10 cellular contexts compared by ENCODE assay signal in genomic region chr11:13009476-13009920, GRCh38. TPM values are rescaled to one million over a fixed set of nuclear protein-coding genes. Genes with fewer than 3 reads are reported as not detected.
DNase-seq lines count a peak whose midpoint lies in the region; ATAC-seq and TF ChIP-seq lines count a peak whose summit lies in the region.
"Had no signal": no experiment of that assay in that cellular context is flagged by ENCODE, and none has a peak within 500 bp of the region (broad histone marks: within the 10 kb centered on the region; RNA-seq: fewer than 3 reads in every experiment).

No MANE protein-coding gene starts in this region.

- H3K27me3 ChIP-seq in dorsolateral prefrontal cortex (peaks cover 3 to 83% (median 47%) of the 10 kb centered on the region in 45 donors), upper lobe of right lung (peaks cover 81% of the 10 kb centered on the region)

- H3K4me1 ChIP-seq in mucosa of descending colon (ENCODE audit: low read depth), result peaks cover 38% of the 10 kb centered on the region
- peaks cover 12% of the 10 kb centered on the region for H3K4me1 ChIP-seq in upper lobe of right lung

- no peaks in the 10 kb centered on the region for H3K9me3 Mint-ChIP-seq in activated T-cell treated with anti-CD3 and anti-CD28 coated beads, Interleukin-2, amount 50 U/mL, for 4 hours

- peak overlapping the region in 1 of 59 donors; percentile 17 for H3K27ac ChIP-seq in dorsolateral prefrontal cortex
- H3K27ac ChIP-seq in upper lobe of right lung, result no peak overlapping the region

- no peaks in the 10 kb centered on the region for H3K36me3 Mint-ChIP-seq in activated T-cell treated with anti-CD3 and anti-CD28 coated beads, Interleukin-2, amount 50 U/mL, for 4 hours (ENCODE audit: insufficient read depth)
- H3K36me3 Mint-ChIP-seq: CD4-positive, CD25-positive, alpha-beta regulatory T cell had no signal

- intact Hi-C loops in dorsolateral prefrontal cortex (cut with DNase I) (no loop called here), mucosa of descending colon (cut with DNase I, micrococcal nuclease) (no loop called here), upper lobe of right lung (cut with DNase I) (no loop called here)

- no peak overlapping the region for H3K4me3 Mint-ChIP-seq in activated T-cell treated with anti-CD3 and anti-CD28 coated beads, Interleukin-2, amount 50 U/mL, for 4 hours
- H3K4me3 Mint-ChIP-seq: CD4-positive, CD25-positive, alpha-beta regulatory T cell had no signal

- H3K27me3 Mint-ChIP-seq in activated T-cell treated with anti-CD3 and anti-CD28 coated beads, Interleukin-2, amount 50 U/mL, for 4 hours (ENCODE audit: low read depth), result peaks cover 64% of the 10 kb centered on the region

- peaks cover 5% of the 10 kb centered on the region for H3K4me1 Mint-ChIP-seq in activated T-cell treated with anti-CD3 and anti-CD28 coated beads, Interleukin-2, amount 50 U/mL, for 4 hours (ENCODE audit: low read depth)
- H3K4me1 Mint-ChIP-seq: CD4-positive, CD25-positive, alpha-beta regulatory T cell had no signal

- DNase-seq in activated T-cell treated with anti-CD3 and anti-CD28 coated beads, Interleukin-2, amount 50 U/mL, for 48 hours, result peak; percentile 24 to 32
- DNase-seq in activated T-cell treated with anti-CD3 and anti-CD28 coated beads, Interleukin-2, amount 50 U/mL, for 4 hours, result no peak
- no peak for DNase-seq in dorsolateral prefrontal cortex
- DNase-seq in mucosa of descending colon, result no peak
- no peak for DNase-seq in upper lobe of right lung
- no peak for DNase-seq in iPS-NIHi11 (ENCODE audit: low spot score)
- no peak for DNase-seq in activated CD4-positive, alpha-beta T cell treated with anti-CD3 and anti-CD28 coated beads, Interleukin-2, amount 50 U/mL, for 48 hours
- no peak for DNase-seq in kidney tubule cell (ENCODE audit: low spot score)
- DNase-seq: activated naive CD4-positive, alpha-beta T cell treated with Interleukin-2 at 50 U/mL for 16 hours had no signal

- TF ChIP-seq CTCF in dorsolateral prefrontal cortex (IDR thresholded peaks at IDR 0.05 in 54 of 56, conservative IDR thresholded peaks at IDR 0.05 in 2 of 56; ENCODE audit: low read depth in 1 of 56, partially characterized antibody in 56 of 56) (no peak), mucosa of descending colon (IDR thresholded peaks at IDR 0.05) (no peak), upper lobe of right lung (IDR thresholded peaks at IDR 0.05) (no peak)

- H3K9me3 ChIP-seq in mucosa of descending colon (no peaks in the 10 kb centered on the region), upper lobe of right lung (no peaks in the 10 kb centered on the region)

- H3K36me3 ChIP-seq in mucosa of descending colon (ENCODE audit: low read depth) (no peaks in the 10 kb centered on the region), upper lobe of right lung (no peaks in the 10 kb centered on the region)

- H3K4me3 ChIP-seq in dorsolateral prefrontal cortex (peak overlapping the region in 58 of 59 donors; percentile 4 to 64 (median 43)), mucosa of descending colon (no peak overlapping the region), upper lobe of right lung (peak overlapping the region; percentile 48)

- no peak for ATAC-seq in activated T-cell treated with anti-CD3 and anti-CD28 coated beads, Interleukin-2, amount 50 U/mL, for 4 hours
- ATAC-seq in mucosa of descending colon (peak; percentile 14), upper lobe of right lung (no peak)

RNA-seq across cellular contexts. Expression of gene RASSF10, which starts 0.4 kb away (rescaled TPM):
- total RNA-seq in activated T-cell treated with anti-CD3 and anti-CD28 coated beads, Interleukin-2, amount 50 U/mL, for 4 hours, result not detected
- total RNA-seq in dorsolateral prefrontal cortex, result 1 to 10 TPM in 25 of 120 experiments, under 1 TPM in 84, not detected in 11; 0.19 to 2.1 (median 0.63) TPM
- under 1 TPM; 0.57 to 0.67 (median 0.63) TPM for total RNA-seq in mucosa of descending colon
- total RNA-seq in upper lobe of right lung, result 4.8 TPM
- total RNA-seq: CD4-positive, CD25-positive, alpha-beta regulatory T cell had no signal

Comparison
In these comparisons a context has a peak if more than half of its experiments do, and no peak if none do; other contexts are left out.
1. DNase-seq: peak in activated T-cell treated with anti-CD3 and anti-CD28 coated beads, Interleukin-2, amount 50 U/mL, for 48 hours (2 of 2); none in activated T-cell treated with anti-CD3 and anti-CD28 coated beads, Interleukin-2, amount 50 U/mL, for 4 hours (single experiment), dorsolateral prefrontal cortex (0 of 10), mucosa of descending colon (0 of 3), upper lobe of right lung (single experiment), iPS-NIHi11 (single experiment), activated CD4-positive, alpha-beta T cell treated with anti-CD3 and anti-CD28 coated beads, Interleukin-2, amount 50 U/mL, for 48 hours (0 of 2) and kidney tubule cell (single experiment).